In genomic region chr5:173670130-173670591, GRCh38 we compare ENCODE assay signal across 11 cellular contexts. TPM values are rescaled to one million over a fixed set of nuclear protein-coding genes. Genes with fewer than 3 reads are reported as not detected.
A peak's percentile ranks its signal among the peaks of the same experiment; 100 is the strongest.
DNase-seq lines count a peak whose midpoint lies in the region; ATAC-seq and TF ChIP-seq lines count a peak whose summit lies in the region.
"Had no signal": no experiment of that assay in that cellular context is flagged by ENCODE, and none has a peak within 500 bp of the region (broad histone marks: within the 10 kb centered on the region; RNA-seq: fewer than 3 reads in every experiment).

No MANE protein-coding gene starts in this region.

- no peak overlapping the region for H2AFZ ChIP-seq in hepatocyte

- H3K27ac ChIP-seq in subcutaneous abdominal adipose tissue (ENCODE audit: low read depth, low read length): peak overlapping the region; percentile 52
- no peak overlapping the region for H3K27ac ChIP-seq in hepatocyte
- H3K27ac ChIP-seq: pancreas had no signal

- H3K79me2 ChIP-seq in hepatocyte: no peaks in the 10 kb centered on the region

- no peaks in the 10 kb centered on the region for H3K9me2 ChIP-seq in hepatocyte (replicated peaks; ENCODE audit: insufficient read depth)

- H3K27me3 ChIP-seq in subcutaneous abdominal adipose tissue (ENCODE audit: control insufficient read depth in 5 of 5, insufficient read depth in 4 of 5, low read length in 5 of 5): no peaks in the 10 kb centered on the region
- no peaks in the 10 kb centered on the region for H3K27me3 ChIP-seq in hepatocyte
- H3K27me3 ChIP-seq: pancreas had no signal

- no peak overlapping the region for H3K4me2 ChIP-seq in hepatocyte

- H3K4me1 ChIP-seq in subcutaneous abdominal adipose tissue (ENCODE audit: control insufficient read depth in 5 of 5, insufficient read depth in 5 of 5, low read length in 5 of 5) (peaks cover 6 to 44% (median 26%) of the 10 kb centered on the region in 5 donors), hepatocyte (ENCODE audit: insufficient read depth) (peaks cover 21% of the 10 kb centered on the region)

- peak overlapping the region in 1 of 5 donors; percentile 36 for H3K9ac ChIP-seq in subcutaneous abdominal adipose tissue (ENCODE audit: low read length in 5 of 5)

- DNase-seq in GM03348 (ENCODE audit: low spot score) (peak; percentile 52), astrocyte of the spinal cord (ENCODE audit: low read depth, low spot score) (peak; percentile 29), iPS-NIHi7 (ENCODE audit: extremely low spot score) (peak; percentile 39), hepatocyte (ENCODE audit: low spot score) (no peak), HK-2 (ENCODE audit: unreplicated experiment) (no peak)
- no peak for DNase-seq in activated T-cell treated with anti-CD3 and anti-CD28 coated beads, Interleukin-2, amount 50 U/mL, for 48 hours
- DNase-seq: activated CD4-positive, alpha-beta T cell treated with anti-CD3 and anti-CD28 coated beads for 48 hours; effector memory CD8-positive, alpha-beta T cell; pancreas had no signal

- TF ChIP-seq CTCF in astrocyte of the spinal cord (IDR thresholded peaks at IDR 0.05; ENCODE audit: low read depth, low read length) (no peak), hepatocyte (IDR thresholded peaks at IDR 0.05; ENCODE audit: poor library complexity) (no peak)

- WGBS in hepatocyte (ENCODE audit: low lambda C conversion rate, missing lambda C conversion rate): 54% methylated on average over 3 of the region's 3 CpGs

- H3K36me3 ChIP-seq in subcutaneous abdominal adipose tissue (ENCODE audit: control insufficient read depth in 5 of 5, insufficient read depth in 5 of 5, low read length in 5 of 5): no peaks in the 10 kb centered on the region
- no peaks in the 10 kb centered on the region for H3K36me3 ChIP-seq in hepatocyte (replicated peaks; ENCODE audit: insufficient read depth, low read depth)
- H3K36me3 ChIP-seq: pancreas had no signal

- in situ Hi-C loops in astrocyte of the spinal cord (cut with HindIII; ENCODE audit: low sequenced_read_pairs): no loop called here

- ATAC-seq in GM19328 (IDR thresholded peaks at IDR 0.05; ENCODE audit: unreplicated experiment): no peak
- ATAC-seq: effector memory CD8-positive, alpha-beta T cell had no signal

- H3K9me3 ChIP-seq in subcutaneous abdominal adipose tissue (ENCODE audit: control insufficient read depth in 5 of 5, low read length in 5 of 5): peaks cover 0 to 6% (median 5%) of the 10 kb centered on the region in 5 donors
- H3K9me3 ChIP-seq in hepatocyte (ENCODE audit: low read depth): no peaks in the 10 kb centered on the region
- H3K9me3 ChIP-seq: pancreas had no signal

- H4K20me1 ChIP-seq in hepatocyte (ENCODE audit: insufficient read depth, poor library complexity, severe bottlenecking): no peaks in the 10 kb centered on the region

- no peak overlapping the region for H3K4me3 ChIP-seq in astrocyte of the spinal cord (ENCODE audit: low read depth, low read length)
- H3K4me3 ChIP-seq in subcutaneous abdominal adipose tissue (ENCODE audit: low read depth in 1 of 5, low read length in 5 of 5): peak overlapping the region in 1 of 5 donors; percentile 19
- no peak overlapping the region for H3K4me3 ChIP-seq in hepatocyte
- H3K4me3 ChIP-seq: pancreas had no signal

RNA-seq across cellular contexts. Expression of gene BOD1, which starts 53.7 kb away (rescaled TPM):
- total RNA-seq in hepatocyte: 76.3 and 89.5 TPM in 2 replicates
- 68.9 and 83.1 TPM in 2 replicates for polyA plus RNA-seq in hepatocyte

Comparison
In these comparisons a context has a peak if more than half of its experiments do, and no peak if none do; other contexts are left out.
1. DNase-seq: peak in GM03348 (single experiment), astrocyte of the spinal cord (single experiment) and iPS-NIHi7 (single experiment); none in hepatocyte (single experiment), HK-2 (single experiment) and activated T-cell treated with anti-CD3 and anti-CD28 coated beads, Interleukin-2, amount 50 U/mL, for 48 hours (0 of 2).